10 cellular contexts compared by ENCODE assay signal in the genomic region with DNA sequence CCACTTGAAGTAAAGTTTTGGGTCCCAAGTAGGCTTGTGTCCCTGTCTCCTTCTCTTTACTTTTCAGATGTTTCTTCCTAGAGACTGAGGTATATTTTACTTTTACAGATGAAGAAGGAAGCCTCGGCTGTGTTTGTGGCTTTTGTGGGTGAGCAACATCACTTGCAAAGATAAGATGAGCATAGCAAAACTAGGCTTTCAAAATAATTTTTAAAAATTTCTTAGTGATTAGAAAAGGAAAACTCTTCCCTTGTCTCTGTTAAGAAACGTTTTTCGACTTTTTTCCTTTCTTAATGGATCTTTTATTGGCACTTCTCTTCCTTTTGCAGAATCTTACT.
DNase-seq lines count a peak whose midpoint lies in the region; ATAC-seq and TF ChIP-seq lines count a peak whose summit lies in the region.
"Had no signal": no experiment of that assay in that cellular context is flagged by ENCODE, and none has a peak within 500 bp of the region (broad histone marks: within the 10 kb centered on the region; RNA-seq: fewer than 3 reads in every experiment).

No MANE protein-coding gene starts in this region.

- H3K4me3 Mint-ChIP-seq in activated T-cell treated with anti-CD3 and anti-CD28 coated beads, Interleukin-2, amount 50 U/mL, for 24 hours, result peak overlapping the region; percentile 77
- peak overlapping the region; percentile 87 for H3K4me3 Mint-ChIP-seq in T-helper 2 cell treated with Interferon-gamma antibody and Interleukin-4, amounts not matched to agents 5 μg/mL and 100 μg/mL, for 36 hours
- H3K4me3 Mint-ChIP-seq in stimulated activated naive CD8-positive, alpha-beta T cell treated with anti-CD3 and anti-CD28 coated beads, Interleukin-15, amount 100 ng/mL, for 72 hours, result peak overlapping the region; percentile 74 to 95

- H3K9me3 Mint-ChIP-seq in activated T-cell treated with anti-CD3 and anti-CD28 coated beads, Interleukin-2, amount 50 U/mL, for 24 hours, result no peaks in the 10 kb centered on the region
- H3K9me3 Mint-ChIP-seq in T-helper 2 cell treated with Interferon-gamma antibody and Interleukin-4, amounts not matched to agents 5 μg/mL and 100 μg/mL, for 36 hours, result no peaks in the 10 kb centered on the region
- no peaks in the 10 kb centered on the region for H3K9me3 Mint-ChIP-seq in stimulated activated naive CD8-positive, alpha-beta T cell treated with anti-CD3 and anti-CD28 coated beads, Interleukin-15, amount 100 ng/mL, for 72 hours

- no peak for DNase-seq in activated T-cell treated with anti-CD3 and anti-CD28 coated beads, Interleukin-2, amount 50 U/mL, for 24 hours
- no peak for DNase-seq in activated T-cell treated with anti-CD3 and anti-CD28 coated beads, Interleukin-2, amount 50 U/mL, for 48 hours
- no peak for DNase-seq in T-helper 2 cell treated with Interferon-gamma antibody and Interleukin-4, amounts not matched to agents 5 μg/mL and 100 μg/mL, for 36 hours (ENCODE audit: low spot score)
- DNase-seq in erythroblast (lab: John Stamatoyannopoulos, UW) (peak; percentile 30 to 49), SHP77 (lab: John Stamatoyannopoulos, UW) (no peak), DMS79 (lab: John Stamatoyannopoulos, UW) (no peak)
- DNase-seq in stimulated activated naive CD8-positive, alpha-beta T cell treated with anti-CD3 and anti-CD28 coated beads, Interleukin-15, amount 100 ng/mL, for 72 hours, result no peak
- DNase-seq: adrenal gland, midbrain had no signal

- H3K27ac Mint-ChIP-seq in activated T-cell treated with anti-CD3 and anti-CD28 coated beads, Interleukin-2, amount 50 U/mL, for 24 hours, result peak overlapping the region; percentile 96
- H3K27ac Mint-ChIP-seq in T-helper 2 cell treated with Interferon-gamma antibody and Interleukin-4, amounts not matched to agents 5 μg/mL and 100 μg/mL, for 36 hours, result peak overlapping the region; percentile 94
- peak overlapping the region; percentile 94 to 98 for H3K27ac Mint-ChIP-seq in stimulated activated naive CD8-positive, alpha-beta T cell treated with anti-CD3 and anti-CD28 coated beads, Interleukin-15, amount 100 ng/mL, for 72 hours

- H3K27me3 Mint-ChIP-seq in activated T-cell treated with anti-CD3 and anti-CD28 coated beads, Interleukin-2, amount 50 U/mL, for 24 hours, result no peaks in the 10 kb centered on the region
- no peaks in the 10 kb centered on the region for H3K27me3 Mint-ChIP-seq in T-helper 2 cell treated with Interferon-gamma antibody and Interleukin-4, amounts not matched to agents 5 μg/mL and 100 μg/mL, for 36 hours (ENCODE audit: low read depth)
- H3K27me3 Mint-ChIP-seq in stimulated activated naive CD8-positive, alpha-beta T cell treated with anti-CD3 and anti-CD28 coated beads, Interleukin-15, amount 100 ng/mL, for 72 hours, result no peaks in the 10 kb centered on the region

- TF ChIP-seq POLR2A in erythroblast (IDR thresholded peaks at IDR 0.05; ENCODE audit: low read length), result no peak

- H3K4me1 Mint-ChIP-seq in activated T-cell treated with anti-CD3 and anti-CD28 coated beads, Interleukin-2, amount 50 U/mL, for 24 hours (ENCODE audit: low read depth), result peaks cover 96% of the 10 kb centered on the region
- peaks cover 82% of the 10 kb centered on the region for H3K4me1 Mint-ChIP-seq in T-helper 2 cell treated with Interferon-gamma antibody and Interleukin-4, amounts not matched to agents 5 μg/mL and 100 μg/mL, for 36 hours (ENCODE audit: low read depth)
- H3K4me1 Mint-ChIP-seq in stimulated activated naive CD8-positive, alpha-beta T cell treated with anti-CD3 and anti-CD28 coated beads, Interleukin-15, amount 100 ng/mL, for 72 hours, result peaks cover 98% of the 10 kb centered on the region

- ATAC-seq in stimulated activated naive CD8-positive, alpha-beta T cell treated with anti-CD3 and anti-CD28 coated beads, Interleukin-15, amount 100 ng/mL, for 72 hours, result no peak
- no peak for ATAC-seq in HG03520 (IDR thresholded peaks at IDR 0.05; ENCODE audit: unreplicated experiment)

- H3K36me3 Mint-ChIP-seq in activated T-cell treated with anti-CD3 and anti-CD28 coated beads, Interleukin-2, amount 50 U/mL, for 24 hours (ENCODE audit: low read depth), result peaks cover 77% of the 10 kb centered on the region
- H3K36me3 Mint-ChIP-seq in T-helper 2 cell treated with Interferon-gamma antibody and Interleukin-4, amounts not matched to agents 5 μg/mL and 100 μg/mL, for 36 hours (ENCODE audit: low read depth), result peaks cover 51% of the 10 kb centered on the region

Comparison
In these comparisons a context has a peak if more than half of its experiments do, and no peak if none do; other contexts are left out.
1. DNase-seq: peak in erythroblast (2 of 2); none in activated T-cell treated with anti-CD3 and anti-CD28 coated beads, Interleukin-2, amount 50 U/mL, for 24 hours (single experiment), activated T-cell treated with anti-CD3 and anti-CD28 coated beads, Interleukin-2, amount 50 U/mL, for 48 hours (0 of 2), T-helper 2 cell treated with Interferon-gamma antibody and Interleukin-4, amounts not matched to agents 5 μg/mL and 100 μg/mL, for 36 hours (single experiment), stimulated activated naive CD8-positive, alpha-beta T cell treated with anti-CD3 and anti-CD28 coated beads, Interleukin-15, amount 100 ng/mL, for 72 hours (0 of 2), SHP77 (0 of 2) and DMS79 (single experiment).
2. Peak in every context shown above with its lines, with median percentiles within 50 percentile points of each other: H3K27ac Mint-ChIP-seq and H3K4me3 Mint-ChIP-seq.